In genomic region chr3:150114273-150114672, GRCh38 we compare ENCODE assay signal across 18 cellular contexts.
"Had no signal": no experiment of that assay in that cellular context is flagged by ENCODE, and none has a peak within 500 bp of the region (broad histone marks: within the 10 kb centered on the region; RNA-seq: fewer than 3 reads in every experiment).

No MANE protein-coding gene starts in this region.

- ATAC-seq: T-cell had no signal

- DNase-seq: activated CD4-positive, alpha-beta memory T cell treated with anti-CD3 and anti-CD28 coated beads for 36 hours; activated CD4-positive, alpha-beta T cell treated with anti-CD3 and anti-CD28 coated beads, Interleukin-2, amount 10 ng/mL, durations not matched to agents 7 days and 5 days; activated CD4-positive, CD25-positive, alpha-beta regulatory T cell; activated CD8-positive, alpha-beta memory T cell treated with anti-CD3 and anti-CD28 coated beads for 24 hours; activated effector memory CD4-positive, alpha-beta T cell treated with anti-CD3 and anti-CD28 coated beads, Interleukin-2, amount 50 U/mL, for 16 hours; activated naive CD4-positive, alpha-beta T cell treated with anti-CD3 and anti-CD28 coated beads for 36 hours; activated T-cell treated with anti-CD3 and anti-CD28 coated beads, Interleukin-2, amount 50 U/mL, for 4 hours; amygdala; Karpas-422; MM.1S; NCI-H1105 treated with DMSO at 0.1 percent for 48 hours; NCI-H187; NCI-H2081 treated with DMSO at 0.1 percent for 48 hours; NCI-H446; NCI-H524; SHP77; T-cell; T1000 had no signal
